Comparison of ENCODE assay signal across 6 cellular contexts in genomic region chr22:33202455-33202854, GRCh38.
"Had no signal": no experiment of that assay in that cellular context is flagged by ENCODE, and none has a peak within 500 bp of the region (broad histone marks: within the 10 kb centered on the region; RNA-seq: fewer than 3 reads in every experiment).

No MANE protein-coding gene starts in this region.

- H2AFZ ChIP-seq: GM23248 had no signal

- FAIRE-seq: HTR-8/SVneo, K562 had no signal

- DNase-seq: GOT3 had no signal

- H3K4me3 Mint-ChIP-seq: HFFc6 had no signal

- H3K9ac ChIP-seq: GM23248 had no signal

- H3K27ac Mint-ChIP-seq: HFFc6 had no signal

- H3K27ac ChIP-seq: GM23248 had no signal

- H3K4me1 ChIP-seq: HAP-1 had no signal

- H3K4me3 ChIP-seq: GM23248, HAP-1, K562 had no signal

- H3K9me3 ChIP-seq: HAP-1 had no signal

- H3K36me3 ChIP-seq: HAP-1 had no signal
